ENCODE assay signal across 12 cellular contexts in the genomic region with DNA sequence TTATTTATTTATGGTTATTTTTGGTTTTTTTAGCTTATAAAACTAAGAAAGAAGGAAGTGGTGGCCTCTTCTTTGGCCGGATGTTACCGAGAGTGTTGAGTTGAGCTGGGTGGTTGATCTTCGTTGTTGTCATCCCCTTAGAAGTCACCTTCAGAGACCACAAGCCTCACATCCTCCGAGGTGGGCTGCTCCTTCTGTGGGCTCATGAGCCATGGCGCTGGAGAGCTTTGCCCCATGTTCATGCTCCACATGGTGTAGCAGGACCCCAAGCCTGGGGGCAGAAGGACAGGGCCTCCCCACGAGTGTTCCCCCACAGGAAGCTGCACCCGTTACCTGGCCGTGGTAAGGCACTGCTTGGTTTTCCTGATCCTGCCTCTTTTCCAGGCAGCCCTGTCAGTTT. TPM values are rescaled to one million over a fixed set of nuclear protein-coding genes. Genes with fewer than 3 reads are reported as not detected.
DNase-seq lines count a peak whose midpoint lies in the region; ATAC-seq lines count a peak whose summit lies in the region.
"Had no signal": no experiment of that assay in that cellular context is flagged by ENCODE, and none has a peak within 500 bp of the region (broad histone marks: within the 10 kb centered on the region; RNA-seq: fewer than 3 reads in every experiment).

No MANE protein-coding gene starts in this region.

- peaks cover 79% of the 10 kb centered on the region for H3K4me1 Mint-ChIP-seq in activated naive CD8-positive, alpha-beta T cell (ENCODE audit: low read depth)

- DNase-seq in NCI-H128 (lab: John Stamatoyannopoulos, UW; ENCODE audit: unreplicated experiment) = no peak
- DNase-seq in DMS53 treated with DMSO at 0.1 percent for 48 hours (lab: John Stamatoyannopoulos, UW; ENCODE audit: unreplicated experiment) = no peak
- DNase-seq in EL = no peak
- DNase-seq: H7; stimulated activated CD4-positive, alpha-beta T cell treated with anti-CD3 and anti-CD28 coated beads, Interleukin-2, amount 100 ng/mL, for 24 hours; stimulated activated naive CD4-positive, alpha-beta T cell treated with Interleukin-2 at 50 U/mL for 16 hours had no signal

- peak overlapping the region; percentile 71 for H3K4me3 Mint-ChIP-seq in activated naive CD8-positive, alpha-beta T cell

- peaks cover 6% of the 10 kb centered on the region for H3K9me3 ChIP-seq in BLaER1

- peak; percentile 55 for ATAC-seq in GM18867 (IDR thresholded peaks at IDR 0.05; ENCODE audit: unreplicated experiment)
- ATAC-seq in HG03460 (IDR thresholded peaks at IDR 0.05; ENCODE audit: unreplicated experiment) = peak; percentile 82
- no peak for ATAC-seq in esophagus mucosa

- peaks cover 15% of the 10 kb centered on the region for H3K9me3 Mint-ChIP-seq in activated naive CD8-positive, alpha-beta T cell (ENCODE audit: low read depth)

- peak overlapping the region; percentile 79 for H3K27ac Mint-ChIP-seq in activated naive CD8-positive, alpha-beta T cell

- H3K4me2 ChIP-seq in BLaER1 = peak overlapping the region; percentile 76

- H3K36me3 ChIP-seq in BLaER1 = no peaks in the 10 kb centered on the region

- H3K9ac ChIP-seq in BLaER1 = no peak overlapping the region

- H3K27ac ChIP-seq in BLaER1 = no peak overlapping the region

- peaks cover 19% of the 10 kb centered on the region for H3K36me3 Mint-ChIP-seq in activated naive CD8-positive, alpha-beta T cell

- no peak overlapping the region for H3K4me3 ChIP-seq in BLaER1

- H4K20me1 ChIP-seq in BLaER1 = no peaks in the 10 kb centered on the region

- no peaks in the 10 kb centered on the region for H3K27me3 ChIP-seq in BLaER1

- peaks cover 23% of the 10 kb centered on the region for H3K4me1 ChIP-seq in BLaER1

- no peaks in the 10 kb centered on the region for H3K27me3 Mint-ChIP-seq in activated naive CD8-positive, alpha-beta T cell

RNA-seq across cellular contexts. Expression of gene SNTG2, which starts 23.4 kb away (rescaled TPM):
- 0.60 TPM for total RNA-seq in esophagus mucosa
- total RNA-seq: pulmonary artery endothelial cell had no signal
